In the genomic region with DNA sequence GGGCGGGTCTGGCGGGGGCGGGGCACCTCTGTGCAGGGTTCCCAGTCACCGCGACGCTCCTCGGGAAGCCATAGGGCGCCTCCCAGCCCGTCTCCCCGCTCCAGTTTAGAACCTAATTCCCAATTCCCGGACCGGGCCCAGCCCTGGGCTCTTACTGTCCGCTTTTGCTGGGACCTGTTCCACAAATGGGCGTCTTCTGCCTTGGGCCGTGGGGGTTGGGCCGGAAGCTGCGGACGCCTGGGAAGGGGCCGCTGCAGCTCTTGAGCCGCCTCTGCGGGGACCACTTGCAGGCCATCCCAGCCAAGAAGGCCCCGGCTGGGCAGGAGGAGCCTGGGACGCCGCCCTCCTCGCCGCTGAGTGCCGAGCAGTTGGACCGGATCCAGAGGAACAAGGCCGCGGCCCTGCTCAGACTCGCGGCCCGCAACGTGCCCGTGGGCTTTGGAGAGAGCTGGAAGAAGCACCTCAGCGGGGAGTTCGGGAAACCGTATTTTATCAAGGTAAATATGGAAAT, we compare ENCODE assay signal across 1 cellular context.
TF ChIP-seq lines count a peak whose summit lies in the region.

No MANE protein-coding gene starts in this region.

TF ChIP-seq in HepG2, 621 proteins besides CTCF, POLR2A, EP300 and RAD21 (continued from another document and continues in another):
- TF ChIP-seq ZBTB49 (CRISPR knock-in tag; IDR thresholded peaks at IDR 0.05; ENCODE audit: borderline replicate concordance), result no peak
- TF ChIP-seq HCFC1 (IDR thresholded peaks at IDR 0.05; ENCODE audit: low read depth, low read length), result no peak
- TF ChIP-seq HMGA1 (CRISPR knock-in tag; conservative IDR thresholded peaks at IDR 0.05), result no peak
- no peak for TF ChIP-seq ZNF337 (CRISPR knock-in tag; IDR thresholded peaks at IDR 0.05; ENCODE audit: borderline replicate concordance, low read depth)
- TF ChIP-seq ZMYM3 (CRISPR knock-in tag; IDR thresholded peaks at IDR 0.05), result no peak
- no peak for TF ChIP-seq SRY (CRISPR knock-in tag; IDR thresholded peaks at IDR 0.05)
- TF ChIP-seq CEBPZ (IDR thresholded peaks at IDR 0.05; ENCODE audit: low read length), result no peak
- peak; percentile 15; the same call in 1 of the 2 replicates for TF ChIP-seq KLF12 (CRISPR knock-in tag; IDR thresholded peaks at IDR 0.05; ENCODE audit: borderline replicate concordance)
- TF ChIP-seq EED (CRISPR knock-in tag; IDR thresholded peaks at IDR 0.05), result no peak
- no peak for TF ChIP-seq ISL2 (CRISPR knock-in tag; IDR thresholded peaks at IDR 0.05)
- no peak for TF ChIP-seq CEBPG (CRISPR knock-in tag; IDR thresholded peaks at IDR 0.05)
- no peak for TF ChIP-seq ZKSCAN8 (CRISPR knock-in tag; IDR thresholded peaks at IDR 0.05; ENCODE audit: borderline replicate concordance)
- TF ChIP-seq ZNF562 (CRISPR knock-in tag; IDR thresholded peaks at IDR 0.05; ENCODE audit: borderline replicate concordance), result no peak
- TF ChIP-seq ZNF576 (CRISPR knock-in tag; IDR thresholded peaks at IDR 0.05), result no peak
- 0 out of 2 replicates have a peak, but pooled peaks have one; percentile 0 for TF ChIP-seq ZNF44 (CRISPR knock-in tag; IDR thresholded peaks at IDR 0.05)
- TF ChIP-seq ZNF878 (CRISPR knock-in tag; IDR thresholded peaks at IDR 0.05), result no peak
- TF ChIP-seq NCOR1 (IDR thresholded peaks at IDR 0.05; ENCODE audit: borderline replicate concordance, low read length), result no peak
- TF ChIP-seq ZBTB3 (CRISPR knock-in tag; IDR thresholded peaks at IDR 0.05; ENCODE audit: borderline replicate concordance, low read depth), result no peak
- TF ChIP-seq SPEN (CRISPR knock-in tag; IDR thresholded peaks at IDR 0.05; ENCODE audit: low read depth), result no peak; the same call in 1 of the 2 replicates
- peak; percentile 64 for TF ChIP-seq SAP130 (CRISPR knock-in tag; IDR thresholded peaks at IDR 0.05; ENCODE audit: low read depth)
- TF ChIP-seq KDM1A (CRISPR knock-in tag; IDR thresholded peaks at IDR 0.05), result no peak
- no peak for TF ChIP-seq TERF1 (CRISPR knock-in tag; IDR thresholded peaks at IDR 0.05)
- no peak for TF ChIP-seq NONO (IDR thresholded peaks at IDR 0.05)
- no peak for TF ChIP-seq NONO (CRISPR knock-in tag; conservative IDR thresholded peaks at IDR 0.05)
- no peak for TF ChIP-seq NR2C2 (CRISPR knock-in tag; IDR thresholded peaks at IDR 0.05; ENCODE audit: borderline replicate concordance)
- no peak for TF ChIP-seq KDM3A (CRISPR knock-in tag; IDR thresholded peaks at IDR 0.05; ENCODE audit: low read depth)
- TF ChIP-seq RBAK (CRISPR knock-in tag; IDR thresholded peaks at IDR 0.05), result no peak; the same call in 1 of the 2 replicates
- no peak for TF ChIP-seq ZNF614 (CRISPR knock-in tag; IDR thresholded peaks at IDR 0.05; ENCODE audit: borderline replicate concordance)
- TF ChIP-seq SP140L (CRISPR knock-in tag; IDR thresholded peaks at IDR 0.05; ENCODE audit: borderline replicate concordance), result no peak
- TF ChIP-seq CENPT (CRISPR knock-in tag; IDR thresholded peaks at IDR 0.05; ENCODE audit: low read depth), result no peak
- TF ChIP-seq SALL2 (CRISPR knock-in tag; IDR thresholded peaks at IDR 0.05), result no peak
- peak; percentile 50; the same call in 1 of the 2 replicates for TF ChIP-seq PHF21A (CRISPR knock-in tag; IDR thresholded peaks at IDR 0.05)
- no peak for TF ChIP-seq KDM4B (CRISPR knock-in tag; IDR thresholded peaks at IDR 0.05)
- no peak; the same call in 1 of the 2 replicates for TF ChIP-seq ZNF446 (CRISPR knock-in tag; IDR thresholded peaks at IDR 0.05)
- TF ChIP-seq RBM22 (optimal IDR thresholded peaks at IDR 0.05; ENCODE audit: low read length), result no peak
- no peak for TF ChIP-seq HNF1A (IDR thresholded peaks at IDR 0.05; ENCODE audit: low read depth)
- no peak for TF ChIP-seq HNF1A (CRISPR knock-in tag; IDR thresholded peaks at IDR 0.05; ENCODE audit: borderline replicate concordance)
- TF ChIP-seq, protein P1, sequence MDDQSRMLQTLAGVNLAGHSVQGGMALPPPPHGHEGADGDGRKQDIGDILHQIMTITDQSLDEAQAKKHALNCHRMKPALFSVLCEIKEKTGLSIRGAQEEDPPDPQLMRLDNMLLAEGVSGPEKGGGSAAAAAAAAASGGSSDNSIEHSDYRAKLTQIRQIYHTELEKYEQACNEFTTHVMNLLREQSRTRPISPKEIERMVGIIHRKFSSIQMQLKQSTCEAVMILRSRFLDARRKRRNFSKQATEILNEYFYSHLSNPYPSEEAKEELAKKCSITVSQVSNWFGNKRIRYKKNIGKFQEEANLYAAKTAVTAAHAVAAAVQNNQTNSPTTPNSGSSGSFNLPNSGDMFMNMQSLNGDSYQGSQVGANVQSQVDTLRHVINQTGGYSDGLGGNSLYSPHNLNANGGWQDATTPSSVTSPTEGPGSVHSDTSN (CRISPR knock-in tag; IDR thresholded peaks at IDR 0.05; ENCODE audit: borderline replicate concordance), result no peak
- no peak for TF ChIP-seq ARHGAP35 (CRISPR knock-in tag; IDR thresholded peaks at IDR 0.05; ENCODE audit: borderline replicate concordance)
- TF ChIP-seq ZNF431 (CRISPR knock-in tag; IDR thresholded peaks at IDR 0.05; ENCODE audit: borderline replicate concordance, low read depth), result no peak
- TF ChIP-seq HNRNPH1 (optimal IDR thresholded peaks at IDR 0.05; ENCODE audit: low read depth, low read length), result no peak
- no peak for TF ChIP-seq ZC3H4 (CRISPR knock-in tag; IDR thresholded peaks at IDR 0.05; ENCODE audit: borderline replicate concordance)
- no peak for TF ChIP-seq U2AF2 (IDR thresholded peaks at IDR 0.05; ENCODE audit: low read depth, low read length)
- no peak for TF ChIP-seq KLF6 (CRISPR knock-in tag; IDR thresholded peaks at IDR 0.05)
- TF ChIP-seq RFXANK (CRISPR knock-in tag; IDR thresholded peaks at IDR 0.05), result no peak
- TF ChIP-seq, protein P2, sequence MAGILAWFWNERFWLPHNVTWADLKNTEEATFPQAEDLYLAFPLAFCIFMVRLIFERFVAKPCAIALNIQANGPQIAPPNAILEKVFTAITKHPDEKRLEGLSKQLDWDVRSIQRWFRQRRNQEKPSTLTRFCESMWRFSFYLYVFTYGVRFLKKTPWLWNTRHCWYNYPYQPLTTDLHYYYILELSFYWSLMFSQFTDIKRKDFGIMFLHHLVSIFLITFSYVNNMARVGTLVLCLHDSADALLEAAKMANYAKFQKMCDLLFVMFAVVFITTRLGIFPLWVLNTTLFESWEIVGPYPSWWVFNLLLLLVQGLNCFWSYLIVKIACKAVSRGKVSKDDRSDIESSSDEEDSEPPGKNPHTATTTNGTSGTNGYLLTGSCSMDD (CRISPR knock-in tag; IDR thresholded peaks at IDR 0.05), result no peak
- TF ChIP-seq HNRNPLL (IDR thresholded peaks at IDR 0.05; ENCODE audit: low read depth, low read length, poor library complexity, severe bottlenecking), result no peak
- no peak for TF ChIP-seq PAF1 (CRISPR knock-in tag; IDR thresholded peaks at IDR 0.05)
- TF ChIP-seq ZNF7 (CRISPR knock-in tag; IDR thresholded peaks at IDR 0.05), result no peak
- TF ChIP-seq ZNF891 (CRISPR knock-in tag; IDR thresholded peaks at IDR 0.05), result no peak
- peak; percentile 81 for TF ChIP-seq GABPB1 (CRISPR knock-in tag; IDR thresholded peaks at IDR 0.05)
- TF ChIP-seq THYN1 (CRISPR knock-in tag; IDR thresholded peaks at IDR 0.05; ENCODE audit: borderline replicate concordance, low read depth), result 0 out of 2 replicates have a peak, but pooled peaks have one; percentile 11
- TF ChIP-seq, protein P3, sequence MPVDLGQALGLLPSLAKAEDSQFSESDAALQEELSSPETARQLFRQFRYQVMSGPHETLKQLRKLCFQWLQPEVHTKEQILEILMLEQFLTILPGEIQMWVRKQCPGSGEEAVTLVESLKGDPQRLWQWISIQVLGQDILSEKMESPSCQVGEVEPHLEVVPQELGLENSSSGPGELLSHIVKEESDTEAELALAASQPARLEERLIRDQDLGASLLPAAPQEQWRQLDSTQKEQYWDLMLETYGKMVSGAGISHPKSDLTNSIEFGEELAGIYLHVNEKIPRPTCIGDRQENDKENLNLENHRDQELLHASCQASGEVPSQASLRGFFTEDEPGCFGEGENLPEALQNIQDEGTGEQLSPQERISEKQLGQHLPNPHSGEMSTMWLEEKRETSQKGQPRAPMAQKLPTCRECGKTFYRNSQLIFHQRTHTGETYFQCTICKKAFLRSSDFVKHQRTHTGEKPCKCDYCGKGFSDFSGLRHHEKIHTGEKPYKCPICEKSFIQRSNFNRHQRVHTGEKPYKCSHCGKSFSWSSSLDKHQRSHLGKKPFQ (CRISPR knock-in tag; IDR thresholded peaks at IDR 0.05; ENCODE audit: insufficient replicate concordance), result no peak
- TF ChIP-seq ZNF496 (CRISPR knock-in tag; IDR thresholded peaks at IDR 0.05; ENCODE audit: insufficient replicate concordance), result no peak
- TF ChIP-seq ZFP41 (CRISPR knock-in tag; IDR thresholded peaks at IDR 0.05; ENCODE audit: borderline replicate concordance), result no peak; the same call in 1 of the 2 replicates
- TF ChIP-seq ZNF775 (CRISPR knock-in tag; IDR thresholded peaks at IDR 0.05; ENCODE audit: borderline replicate concordance), result no peak
- no peak for TF ChIP-seq AGO1 (IDR thresholded peaks at IDR 0.05; ENCODE audit: low read depth, low read length, poor library complexity, severe bottlenecking)
- TF ChIP-seq TSC22D2 (CRISPR knock-in tag; IDR thresholded peaks at IDR 0.05; ENCODE audit: borderline replicate concordance), result no peak
